Comparison of ENCODE assay signal across 9 cellular contexts in genomic region chr1:222711319-222712252, GRCh38. TPM values are rescaled to one million over a fixed set of nuclear protein-coding genes. Genes with fewer than 3 reads are reported as not detected.
A peak's percentile ranks its signal among the peaks of the same experiment; 100 is the strongest.
DNase-seq lines count a peak whose midpoint lies in the region; ATAC-seq, FAIRE-seq and TF ChIP-seq lines count a peak whose summit lies in the region.
"Had no signal": no experiment of that assay in that cellular context is flagged by ENCODE, and none has a peak within 500 bp of the region (broad histone marks: within the 10 kb centered on the region; RNA-seq: fewer than 3 reads in every experiment).

No MANE protein-coding gene starts in this region.

- H3K4me2 ChIP-seq in HepG2 (ENCODE audit: low read depth, low read length) = peak overlapping the region; percentile 73

- no peaks in the 10 kb centered on the region; a peak in 2 of 5 replicates for H3K27me3 ChIP-seq in HepG2 (ENCODE audit: control insufficient read depth in 1 of 2, insufficient read depth in 2 of 2, low read length in 2 of 2)

- BruUV-seq in HepG2 (replicated peaks; lab: Mats Ljungman, UMichigan) = TSS peak; percentile 66

- H3K4me1 Mint-ChIP-seq in activated CD4-positive, alpha-beta T cell treated with anti-CD3 and anti-CD28 coated beads, Interleukin-2, amount 10 ng/mL, durations not matched to agents 7 days and 5 days = peaks cover 51% of the 10 kb centered on the region

- no peaks in the 10 kb centered on the region for H4K20me1 ChIP-seq in HepG2 (ENCODE audit: insufficient read depth, low read length)

- under 1% methylated on average over 24 of the region's 42 CpGs for WGBS in HepG2 (ENCODE audit: low lambda C conversion rate)

- FAIRE-seq in HepG2 (lab: Jason Lieb, UNC) = no peak

- TF ChIP-seq EP300 in HepG2 (IDR thresholded peaks at IDR 0.05; ENCODE audit: low read depth in 2 of 2, low read length in 2 of 2) (no peak), HepG2 (CRISPR knock-in tag; IDR thresholded peaks at IDR 0.05; ENCODE audit: borderline replicate concordance) (no peak)

- no peaks in the 10 kb centered on the region for H3K9me3 ChIP-seq in HepG2 (ENCODE audit: low read length)

- peak overlapping the region; percentile 76 for H3K9ac ChIP-seq in HepG2 (ENCODE audit: insufficient read depth, low read depth, low read length)

- intact Hi-C loops in HepG2 (cut with micrococcal nuclease; ENCODE audit: unreplicated experiment) = loop anchor here (2.0 kb wide), 1 partner anchor 67 kb away; no protein-coding TSS in a partner anchor

- no peaks in the 10 kb centered on the region for H3K9me3 Mint-ChIP-seq in activated CD4-positive, alpha-beta T cell treated with anti-CD3 and anti-CD28 coated beads, Interleukin-2, amount 10 ng/mL, durations not matched to agents 7 days and 5 days

- peak overlapping the region; percentile 99 for H3K27ac Mint-ChIP-seq in activated CD4-positive, alpha-beta T cell treated with anti-CD3 and anti-CD28 coated beads, Interleukin-2, amount 10 ng/mL, durations not matched to agents 7 days and 5 days

- no peaks in the 10 kb centered on the region for H3K27me3 Mint-ChIP-seq in activated CD4-positive, alpha-beta T cell treated with anti-CD3 and anti-CD28 coated beads, Interleukin-2, amount 10 ng/mL, durations not matched to agents 7 days and 5 days

- peaks cover 63% of the 10 kb centered on the region for H3K36me3 Mint-ChIP-seq in activated CD4-positive, alpha-beta T cell treated with anti-CD3 and anti-CD28 coated beads, Interleukin-2, amount 10 ng/mL, durations not matched to agents 7 days and 5 days (ENCODE audit: low read depth)

- H3K4me1 ChIP-seq in HepG2 (ENCODE audit: insufficient read depth, low read length) = peaks cover 27% of the 10 kb centered on the region

- POLR2A ChIA-PET in activated CD4-positive, alpha-beta T cell treated with anti-CD3 and anti-CD28 coated beads, Interleukin-2, amount 10 ng/mL, durations not matched to agents 7 days and 5 days (lab: Charles Lee) = no interaction called here
- POLR2A ChIA-PET in HepG2 (lab: Yijun Ruan, JAX) = interaction anchor here (1.8 kb wide), 1 partner anchor 68 kb away, joined by 20 read pairs; no protein-coding TSS in a partner anchor

- H3K4me3 ChIP-seq in AG10803 (ENCODE audit: low read length) (peak overlapping the region; percentile 79), coronary artery (peak overlapping the region; percentile 83), HepG2 (replicated peaks in 1 of 3; ENCODE audit: insufficient read depth in 1 of 3, low read depth in 2 of 3, low read length in 3 of 3) (peak overlapping the region; percentile 66 to 99 (median 99))

- peaks cover 41% of the 10 kb centered on the region for H3K79me2 ChIP-seq in HepG2 (ENCODE audit: insufficient read depth, low read length)

- TF ChIP-seq POLR2A in HepG2 (IDR thresholded peaks at IDR 0.05; ENCODE audit: insufficient read depth in 1 of 2, low read depth in 2 of 2, low read length in 2 of 2) = no peak

- peak overlapping the region; percentile 100 for H3K4me3 Mint-ChIP-seq in activated CD4-positive, alpha-beta T cell treated with anti-CD3 and anti-CD28 coated beads, Interleukin-2, amount 10 ng/mL, durations not matched to agents 7 days and 5 days

- no peak for TF ChIP-seq RAD21 in HepG2 (CRISPR knock-in tag; IDR thresholded peaks at IDR 0.05)

- peak overlapping the region; percentile 7 for H2AFZ ChIP-seq in HepG2 (ENCODE audit: low read length)

- H3K27ac ChIP-seq in coronary artery (peak overlapping the region; percentile 94 to 98), HepG2 (ENCODE audit: extremely low read length, insufficient read depth, low read length) (peak overlapping the region; percentile 78)

- peak; percentile 63 for DNase-seq in AG10803 (ENCODE audit: low read depth)
- peak; percentile 59 for DNase-seq in NCI-H510A treated with DMSO at 0.1 percent for 48 hours (lab: John Stamatoyannopoulos, UW)
- peak; percentile 84 for DNase-seq in activated CD4-positive, alpha-beta T cell treated with anti-CD3 and anti-CD28 coated beads, Interleukin-2, amount 10 ng/mL, durations not matched to agents 7 days and 5 days
- peak; percentile 81 for DNase-seq in coronary artery (ENCODE audit: low spot score)
- DNase-seq in HepG2 (ENCODE audit: low spot score) = peak; percentile 23
- peak; percentile 28 to 41 for DNase-seq in stimulated activated CD4-positive, alpha-beta T cell treated with anti-CD3 and anti-CD28 coated beads, Interleukin-4, amount 100 ng/mL, for 48 hours (ENCODE audit: low read depth in 2 of 2)

- ATAC-seq in GM18907 (IDR thresholded peaks at IDR 0.05; ENCODE audit: unreplicated experiment) (peak; percentile 38), HG03139 (IDR thresholded peaks at IDR 0.05; ENCODE audit: unreplicated experiment) (peak; percentile 34), HepG2 (peak; percentile 60)

- no peak for TF ChIP-seq CTCF in AG10803 (conservative IDR thresholded peaks at IDR 0.05; ENCODE audit: low read length)
- TF ChIP-seq CTCF in coronary artery (IDR thresholded peaks at IDR 0.05) = no peak
- no peak for TF ChIP-seq CTCF in HepG2 (CRISPR knock-in tag; IDR thresholded peaks at IDR 0.05)

- in situ Hi-C loops in HepG2 (cut with HindIII; ENCODE audit: extremely low pct_ligation_motif_present, low pct_unique_long_range_greater_than_20kb) = loop anchor here (10.0 kb wide), 1 partner anchor 247 kb away; no protein-coding TSS in a partner anchor

- CTCF ChIA-PET in activated CD4-positive, alpha-beta T cell treated with anti-CD3 and anti-CD28 coated beads, Interleukin-2, amount 10 ng/mL, durations not matched to agents 7 days and 5 days (lab: Charles Lee) = interaction anchor here (1.2 kb wide), 1 partner anchor 14 kb away, joined by 6 read pairs; no protein-coding TSS in a partner anchor
- CTCF ChIA-PET in HepG2 (lab: Yijun Ruan, JAX; ENCODE audit: low intra/inter-chr PET ratio, low total read pairs) = no interaction called here

- H3K36me3 ChIP-seq in HepG2 (replicated peaks in 1 of 2; ENCODE audit: control insufficient read depth in 1 of 2, insufficient read depth in 2 of 2, low read length in 2 of 2) = peaks cover 3 to 5% of the 10 kb centered on the region in 2 experiments; a peak in 4 of 5 replicates

RNA-seq across cellular contexts. Expression of gene AIDA, which starts 0.7 kb away (rescaled TPM):
- 10 to 100 TPM; 69.7 to 81.1 TPM for total RNA-seq in activated CD4-positive, alpha-beta T cell treated with anti-CD3 and anti-CD28 coated beads, Interleukin-2, amount 10 ng/mL, durations not matched to agents 7 days and 5 days
- total RNA-seq in HepG2 (2016; rRNA removed; fragmentation: Illumina TruSeq; extraction: Trizol) = 17.5 and 41.4 TPM in 2 replicates
- total RNA-seq in HepG2 (2016; cell fraction: cytosol; rRNA removed; fragmentation: Illumina TruSeq; extraction: Trizol; ENCODE audit: low read depth) = 10.2 and 13.7 TPM in 2 replicates
- total RNA-seq in HepG2 (2016; cell fraction: insoluble cytoplasmic fraction; rRNA removed; fragmentation: Illumina TruSeq; extraction: Trizol) = 16.3 and 39.3 TPM in 2 replicates
- 54.4 and 60.1 TPM in 2 replicates for total RNA-seq in HepG2 (2016; cell fraction: membrane; rRNA removed; fragmentation: Illumina TruSeq; extraction: Trizol)
- 17.6 and 19.3 TPM in 2 replicates for total RNA-seq in HepG2 (2016; cell fraction: nucleus; rRNA removed; fragmentation: Illumina TruSeq; extraction: Trizol)
- 34.6 and 35.4 TPM in 2 replicates for polyA plus RNA-seq in HepG2 (2011; rRNA removed)
- 12.6 and 22.8 TPM in 2 replicates for polyA plus RNA-seq in HepG2 (2011; cell fraction: cytosol; rRNA removed)
- polyA plus RNA-seq in HepG2 (2011; cell fraction: nucleus; rRNA removed) = 6.6 and 9.7 TPM in 2 replicates
- polyA plus RNA-seq in HepG2 (2012) = 28.5 and 32.2 TPM in 2 replicates
- 38.7 and 43.9 TPM in 2 replicates for polyA plus RNA-seq in HepG2 (2016; cell fraction: cytosol; fragmentation: Illumina TruSeq; extraction: Trizol; ENCODE audit: low read depth)
- polyA plus RNA-seq in HepG2 (2016; cell fraction: insoluble cytoplasmic fraction; fragmentation: Illumina TruSeq; extraction: Trizol; ENCODE audit: low read depth) = 82.7 and 83.3 TPM in 2 replicates
- 97.2 and 104 TPM in 2 replicates for polyA plus RNA-seq in HepG2 (2016; cell fraction: membrane; fragmentation: Illumina TruSeq; extraction: Trizol; ENCODE audit: low read depth)
- 31.3 and 36.7 TPM in 2 replicates for polyA plus RNA-seq in HepG2 (2016; cell fraction: nucleus; fragmentation: Illumina TruSeq; extraction: Trizol; ENCODE audit: insufficient read depth, low read depth)
- 27.5 and 34.7 TPM in 2 replicates for polyA minus RNA-seq in HepG2 (2011; rRNA and poly(A)+ RNA removed; ENCODE audit: low replicate concordance)
- 32.0 and 35.7 TPM in 2 replicates for polyA minus RNA-seq in HepG2 (2011; cell fraction: cytosol; rRNA and poly(A)+ RNA removed)
- 20.1 and 25.2 TPM in 2 replicates for polyA minus RNA-seq in HepG2 (2011; cell fraction: nucleus; rRNA and poly(A)+ RNA removed)

RNA-seq across cellular contexts. Expression of gene BROX, which starts 0.8 kb away (rescaled TPM):
- 10 to 100 TPM; 55.5 to 64.1 TPM for total RNA-seq in activated CD4-positive, alpha-beta T cell treated with anti-CD3 and anti-CD28 coated beads, Interleukin-2, amount 10 ng/mL, durations not matched to agents 7 days and 5 days
- 33.2 and 52.5 TPM in 2 replicates for total RNA-seq in HepG2 (2016; rRNA removed; fragmentation: Illumina TruSeq; extraction: Trizol)
- total RNA-seq in HepG2 (2016; cell fraction: cytosol; rRNA removed; fragmentation: Illumina TruSeq; extraction: Trizol; ENCODE audit: low read depth) = 14.5 and 16.4 TPM in 2 replicates
- total RNA-seq in HepG2 (2016; cell fraction: insoluble cytoplasmic fraction; rRNA removed; fragmentation: Illumina TruSeq; extraction: Trizol) = 32.2 and 49.5 TPM in 2 replicates
- 22.3 and 22.9 TPM in 2 replicates for total RNA-seq in HepG2 (2016; cell fraction: membrane; rRNA removed; fragmentation: Illumina TruSeq; extraction: Trizol)
- 19.3 and 22.3 TPM in 2 replicates for total RNA-seq in HepG2 (2016; cell fraction: nucleus; rRNA removed; fragmentation: Illumina TruSeq; extraction: Trizol)
- 3.9 and 4.4 TPM in 2 replicates for polyA plus RNA-seq in HepG2 (2011; rRNA removed)
- 1.9 and 2.9 TPM in 2 replicates for polyA plus RNA-seq in HepG2 (2011; cell fraction: cytosol; rRNA removed)
- 4.0 and 5.4 TPM in 2 replicates for polyA plus RNA-seq in HepG2 (2011; cell fraction: nucleus; rRNA removed)
- polyA plus RNA-seq in HepG2 (2012) = 14.9 and 16.7 TPM in 2 replicates
- polyA plus RNA-seq in HepG2 (2016; cell fraction: cytosol; fragmentation: Illumina TruSeq; extraction: Trizol; ENCODE audit: low read depth) = 9.7 and 9.9 TPM in 2 replicates
- 23.1 and 23.8 TPM in 2 replicates for polyA plus RNA-seq in HepG2 (2016; cell fraction: insoluble cytoplasmic fraction; fragmentation: Illumina TruSeq; extraction: Trizol; ENCODE audit: low read depth)
- 12.7 and 13.7 TPM in 2 replicates for polyA plus RNA-seq in HepG2 (2016; cell fraction: membrane; fragmentation: Illumina TruSeq; extraction: Trizol; ENCODE audit: low read depth)
- 21.1 and 25.6 TPM in 2 replicates for polyA plus RNA-seq in HepG2 (2016; cell fraction: nucleus; fragmentation: Illumina TruSeq; extraction: Trizol; ENCODE audit: insufficient read depth, low read depth)
- polyA minus RNA-seq in HepG2 (2011; rRNA and poly(A)+ RNA removed; ENCODE audit: low replicate concordance) = 2.0 and 4.5 TPM in 2 replicates
- 8.4 and 8.6 TPM in 2 replicates for polyA minus RNA-seq in HepG2 (2011; cell fraction: cytosol; rRNA and poly(A)+ RNA removed)
- polyA minus RNA-seq in HepG2 (2011; cell fraction: nucleus; rRNA and poly(A)+ RNA removed) = 12.6 and 13.4 TPM in 2 replicates

RNA-seq across cellular contexts. Expression of gene FAM177B, which starts 25.4 kb away (rescaled TPM):
- total RNA-seq in activated CD4-positive, alpha-beta T cell treated with anti-CD3 and anti-CD28 coated beads, Interleukin-2, amount 10 ng/mL, durations not matched to agents 7 days and 5 days = under 1 TPM in 1 of 2 experiments, not detected in 1; 0.60 TPM
- not detected in 2 replicates for total RNA-seq in HepG2 (2016; rRNA removed; fragmentation: Illumina TruSeq; extraction: Trizol)
- total RNA-seq in HepG2 (2016; cell fraction: cytosol; rRNA removed; fragmentation: Illumina TruSeq; extraction: Trizol; ENCODE audit: low read depth) = not detected in 2 replicates
- total RNA-seq in HepG2 (2016; cell fraction: insoluble cytoplasmic fraction; rRNA removed; fragmentation: Illumina TruSeq; extraction: Trizol) = not detected in 2 replicates
- not detected in 2 replicates for total RNA-seq in HepG2 (2016; cell fraction: membrane; rRNA removed; fragmentation: Illumina TruSeq; extraction: Trizol)
- total RNA-seq in HepG2 (2016; cell fraction: nucleus; rRNA removed; fragmentation: Illumina TruSeq; extraction: Trizol) = not detected in 2 replicates
- 0.05 and 0.20 TPM in 2 replicates for polyA plus RNA-seq in HepG2 (2011; rRNA removed)
- polyA plus RNA-seq in HepG2 (2011; cell fraction: cytosol; rRNA removed) = not detected in 2 replicates
- polyA plus RNA-seq in HepG2 (2011; cell fraction: nucleus; rRNA removed) = 0.08 TPM in 1 of 2 replicates, not detected in the other
- polyA plus RNA-seq in HepG2 (2012) = 0.27 and 0.86 TPM in 2 replicates
- not detected in 2 replicates for polyA plus RNA-seq in HepG2 (2016; cell fraction: cytosol; fragmentation: Illumina TruSeq; extraction: Trizol; ENCODE audit: low read depth)
- polyA plus RNA-seq in HepG2 (2016; cell fraction: insoluble cytoplasmic fraction; fragmentation: Illumina TruSeq; extraction: Trizol; ENCODE audit: low read depth) = not detected in 2 replicates
- not detected in 2 replicates for polyA plus RNA-seq in HepG2 (2016; cell fraction: membrane; fragmentation: Illumina TruSeq; extraction: Trizol; ENCODE audit: low read depth)
- not detected in 2 replicates for polyA plus RNA-seq in HepG2 (2016; cell fraction: nucleus; fragmentation: Illumina TruSeq; extraction: Trizol; ENCODE audit: insufficient read depth, low read depth)
- polyA minus RNA-seq in HepG2 (2011; rRNA and poly(A)+ RNA removed; ENCODE audit: low replicate concordance) = not detected in 2 replicates
- polyA minus RNA-seq in HepG2 (2011; cell fraction: cytosol; rRNA and poly(A)+ RNA removed) = not detected in 2 replicates
- 0.25 TPM in 1 of 2 replicates, not detected in the other for polyA minus RNA-seq in HepG2 (2011; cell fraction: nucleus; rRNA and poly(A)+ RNA removed)
- total RNA-seq: T-helper 1 cell treated with Interleukin-12 subunit alpha and Interleukin-12 subunit beta and Interleukin-4 antibody, amounts not matched to agents 30 ng/mL and 1 ng/mL, for 36 hours had no signal

Comparison
In these comparisons a context has a peak if more than half of its experiments do, and no peak if none do; other contexts are left out.
1. Peak in every context shown above with its lines: DNase-seq, ATAC-seq, H3K4me3 ChIP-seq and H3K27ac ChIP-seq.
2. DNase-seq: peak in every context shown above with its lines; median percentile 84 in activated CD4-positive, alpha-beta T cell treated with anti-CD3 and anti-CD28 coated beads, Interleukin-2, amount 10 ng/mL, durations not matched to agents 7 days and 5 days; 81 in coronary artery; 63 in AG10803; 59 in NCI-H510A treated with DMSO at 0.1 percent for 48 hours; 34 in stimulated activated CD4-positive, alpha-beta T cell treated with anti-CD3 and anti-CD28 coated beads, Interleukin-4, amount 100 ng/mL, for 48 hours; 23 in HepG2.